ENCODE assay signal across 10 cellular contexts in the genomic region with DNA sequence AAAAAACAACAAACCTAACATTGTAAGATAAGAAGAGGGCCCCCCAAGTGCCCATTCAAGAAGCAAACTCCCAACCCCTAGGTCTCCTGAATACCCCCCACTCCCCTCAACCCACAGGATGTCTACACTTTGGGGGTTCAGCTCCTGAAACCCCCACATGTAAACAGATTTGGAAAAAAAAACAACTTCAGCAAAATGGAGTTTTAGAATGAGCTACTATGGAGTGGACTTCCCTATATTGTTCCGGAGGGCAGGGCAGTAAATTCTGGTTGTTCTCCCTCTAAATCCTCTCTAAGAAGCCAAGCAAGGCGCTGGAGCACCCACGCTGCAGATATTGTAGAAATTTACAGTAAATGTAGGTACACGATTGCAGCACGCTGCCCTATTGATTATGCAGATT. TPM values are rescaled to one million over a fixed set of nuclear protein-coding genes. Genes with fewer than 3 reads are reported as not detected.
DNase-seq lines count a peak whose midpoint lies in the region; ATAC-seq and TF ChIP-seq lines count a peak whose summit lies in the region.
"Had no signal": no experiment of that assay in that cellular context is flagged by ENCODE, and none has a peak within 500 bp of the region (broad histone marks: within the 10 kb centered on the region; RNA-seq: fewer than 3 reads in every experiment).

No MANE protein-coding gene starts in this region.

- no peak overlapping the region for H3K27ac Mint-ChIP-seq in CD4-positive, alpha-beta T cell
- H3K27ac Mint-ChIP-seq in T-cell (no peak overlapping the region), progenitor cell of endocrine pancreas (no peak overlapping the region)
- H3K27ac Mint-ChIP-seq in activated T-cell treated with anti-CD3 and anti-CD28 coated beads, Interleukin-2, amount 50 U/mL, for 72 hours = no peak overlapping the region
- no peak overlapping the region for H3K27ac Mint-ChIP-seq in activated T-cell treated with anti-CD3 and anti-CD28 coated beads, Interleukin-2, amount 50 U/mL, for 24 hours

- H3K9me3 Mint-ChIP-seq in CD4-positive, alpha-beta T cell = no peaks in the 10 kb centered on the region
- no peaks in the 10 kb centered on the region for H3K9me3 Mint-ChIP-seq in T-cell
- H3K9me3 Mint-ChIP-seq in progenitor cell of endocrine pancreas (ENCODE audit: low read depth) = no peaks in the 10 kb centered on the region
- H3K9me3 Mint-ChIP-seq in activated T-cell treated with anti-CD3 and anti-CD28 coated beads, Interleukin-2, amount 50 U/mL, for 72 hours = no peaks in the 10 kb centered on the region
- no peaks in the 10 kb centered on the region for H3K9me3 Mint-ChIP-seq in activated T-cell treated with anti-CD3 and anti-CD28 coated beads, Interleukin-2, amount 50 U/mL, for 24 hours
- H3K9me3 Mint-ChIP-seq: stimulated activated memory B cell treated with anti-CD40 and anti-IgM and Interleukin-4, amounts not matched to agents 10 μg/mL and 1 μg/mL and 100 μg/mL, for 72 hours had no signal

- POLR2A ChIA-PET in CD4-positive, alpha-beta T cell (lab: Charles Lee) = no interaction called here
- POLR2A ChIA-PET in T-cell (lab: Charles Lee) = interaction anchor here in 1 of 2 donors (0.6 kb wide), 1 partner anchor 49 kb away, joined by 6 read pairs; no protein-coding TSS in a partner anchor

- H3K4me3 Mint-ChIP-seq in CD4-positive, alpha-beta T cell = peak overlapping the region; percentile 38
- H3K4me3 Mint-ChIP-seq in T-cell (peak overlapping the region; percentile 18 to 92 (median 29)), progenitor cell of endocrine pancreas (ENCODE audit: low read depth) (peak overlapping the region; percentile 88)
- H3K4me3 Mint-ChIP-seq in activated T-cell treated with anti-CD3 and anti-CD28 coated beads, Interleukin-2, amount 50 U/mL, for 72 hours = no peak overlapping the region
- no peak overlapping the region for H3K4me3 Mint-ChIP-seq in activated T-cell treated with anti-CD3 and anti-CD28 coated beads, Interleukin-2, amount 50 U/mL, for 24 hours
- H3K4me3 Mint-ChIP-seq: stimulated activated memory B cell treated with anti-CD40 and anti-IgM and Interleukin-4, amounts not matched to agents 10 μg/mL and 1 μg/mL and 100 μg/mL, for 72 hours had no signal

- intact Hi-C loops in CD4-positive, alpha-beta T cell (cut with DNase I, micrococcal nuclease) = no loop called here

- no peak for TF ChIP-seq CTCF in CD4-positive, alpha-beta T cell (IDR thresholded peaks at IDR 0.05)
- no peak for TF ChIP-seq CTCF in fibroblast of villous mesenchyme (IDR thresholded peaks at IDR 0.05; ENCODE audit: insufficient read depth, low read depth, low read length)
- TF ChIP-seq CTCF in progenitor cell of endocrine pancreas (IDR thresholded peaks at IDR 0.05; ENCODE audit: unreplicated experiment) = no peak

- H3K4me3 ChIP-seq in fibroblast of villous mesenchyme (ENCODE audit: low read depth, low read length) = peak overlapping the region; percentile 66

- peaks cover 24% of the 10 kb centered on the region for H3K27me3 Mint-ChIP-seq in CD4-positive, alpha-beta T cell
- peaks cover 47 to 54% of the 10 kb centered on the region in 2 donors for H3K27me3 Mint-ChIP-seq in T-cell
- peaks cover 19% of the 10 kb centered on the region for H3K27me3 Mint-ChIP-seq in progenitor cell of endocrine pancreas
- peaks cover 55% of the 10 kb centered on the region for H3K27me3 Mint-ChIP-seq in activated T-cell treated with anti-CD3 and anti-CD28 coated beads, Interleukin-2, amount 50 U/mL, for 72 hours (ENCODE audit: low read depth)
- peaks cover 49% of the 10 kb centered on the region for H3K27me3 Mint-ChIP-seq in activated T-cell treated with anti-CD3 and anti-CD28 coated beads, Interleukin-2, amount 50 U/mL, for 24 hours

- H3K27me3 ChIP-seq in CD4-positive, alpha-beta T cell (ENCODE audit: control insufficient read depth, insufficient read depth, low read length) = peaks cover 71% of the 10 kb centered on the region

- peaks cover 31% of the 10 kb centered on the region for H3K4me1 Mint-ChIP-seq in CD4-positive, alpha-beta T cell (ENCODE audit: low read depth)
- H3K4me1 Mint-ChIP-seq in T-cell = peaks cover 12 to 35% (median 26%) of the 10 kb centered on the region in 3 donors
- peaks cover 41% of the 10 kb centered on the region for H3K4me1 Mint-ChIP-seq in progenitor cell of endocrine pancreas (ENCODE audit: low read depth)
- peaks cover 8% of the 10 kb centered on the region for H3K4me1 Mint-ChIP-seq in activated T-cell treated with anti-CD3 and anti-CD28 coated beads, Interleukin-2, amount 50 U/mL, for 72 hours (ENCODE audit: low read depth)
- peaks cover 6% of the 10 kb centered on the region for H3K4me1 Mint-ChIP-seq in activated T-cell treated with anti-CD3 and anti-CD28 coated beads, Interleukin-2, amount 50 U/mL, for 24 hours (ENCODE audit: low read depth)

- ATAC-seq in CD4-positive, alpha-beta T cell (ENCODE audit: poor library complexity) = no peak
- no peak for ATAC-seq in T-cell (replicated peaks in 1 of 4)
- no peak for ATAC-seq in activated T-cell treated with anti-CD3 and anti-CD28 coated beads, Interleukin-2, amount 50 U/mL, for 72 hours (replicated peaks in 1 of 2)
- ATAC-seq: stimulated activated memory B cell treated with anti-CD40 and anti-IgM and Interleukin-4, amounts not matched to agents 10 μg/mL and 1 μg/mL and 100 μg/mL, for 72 hours had no signal

- DNase-seq in CD4-positive, alpha-beta T cell = no peak
- DNase-seq in T-cell (no peak), fibroblast of villous mesenchyme (ENCODE audit: low read depth) (no peak), progenitor cell of endocrine pancreas (ENCODE audit: low spot score, unreplicated experiment) (no peak), NCI-H2171 treated with DMSO at 0.1 percent for 48 hours (lab: John Stamatoyannopoulos, UW) (no peak)
- no peak for DNase-seq in activated T-cell treated with anti-CD3 and anti-CD28 coated beads, Interleukin-2, amount 50 U/mL, for 72 hours
- DNase-seq in activated CD4-positive, alpha-beta T cell treated with anti-CD3 and anti-CD28 coated beads, Interleukin-2, amount 50 U/mL, for 1 hour = no peak
- no peak for DNase-seq in activated T-cell treated with anti-CD3 and anti-CD28 coated beads, Interleukin-2, amount 50 U/mL, for 24 hours
- DNase-seq: activated gamma-delta T cell treated with Interleukin-2 at 50 U/mL for 16 hours had no signal

- CTCF ChIA-PET in CD4-positive, alpha-beta T cell (lab: Charles Lee) = no interaction called here
- CTCF ChIA-PET in T-cell (lab: Charles Lee) = interaction anchor here in 1 of 2 donors (0.5 kb wide), 1 partner anchor 15 kb away, joined by 5 read pairs; no protein-coding TSS in a partner anchor

- no peaks in the 10 kb centered on the region for H3K9me3 ChIP-seq in CD4-positive, alpha-beta T cell (ENCODE audit: control insufficient read depth, low read length)

- H3K36me3 Mint-ChIP-seq in CD4-positive, alpha-beta T cell (ENCODE audit: low read depth) = peaks cover 3% of the 10 kb centered on the region
- H3K36me3 Mint-ChIP-seq in T-cell (no peaks in the 10 kb centered on the region), progenitor cell of endocrine pancreas (ENCODE audit: insufficient read depth) (no peaks in the 10 kb centered on the region)
- H3K36me3 Mint-ChIP-seq in activated T-cell treated with anti-CD3 and anti-CD28 coated beads, Interleukin-2, amount 50 U/mL, for 72 hours (ENCODE audit: insufficient read depth in 2 of 2) = peaks cover 4 to 6% of the 10 kb centered on the region in 2 donors
- H3K36me3 Mint-ChIP-seq in activated T-cell treated with anti-CD3 and anti-CD28 coated beads, Interleukin-2, amount 50 U/mL, for 24 hours (ENCODE audit: low read depth) = no peaks in the 10 kb centered on the region

- H3K27ac ChIP-seq in CD4-positive, alpha-beta T cell (ENCODE audit: low read depth, low read length) = no peak overlapping the region

RNA-seq across cellular contexts. Expression of a gene that starts 8.5 kb away (rescaled TPM):
- under 1 TPM; 0.63 to 0.64 TPM for total RNA-seq in CD4-positive, alpha-beta T cell
- total RNA-seq in T-cell (1 to 10 TPM in 3 of 5 donors, under 1 TPM in 2; 0.35 to 2.1 (median 1.0) TPM), fibroblast of villous mesenchyme (3.9 and 6.8 TPM in 2 replicates), progenitor cell of endocrine pancreas (48.9 and 54.0 TPM in 2 replicates)
- total RNA-seq in activated T-cell treated with anti-CD3 and anti-CD28 coated beads, Interleukin-2, amount 50 U/mL, for 72 hours = 1 to 10 TPM in 1 of 2 donors, under 1 TPM in 1; 0.35 to 1.0 TPM

Comparison
In these comparisons a context has a peak if more than half of its experiments do, and no peak if none do; other contexts are left out.
1. H3K4me3 Mint-ChIP-seq: peak in CD4-positive, alpha-beta T cell (single experiment), T-cell (3 of 3) and progenitor cell of endocrine pancreas (single experiment); none in activated T-cell treated with anti-CD3 and anti-CD28 coated beads, Interleukin-2, amount 50 U/mL, for 72 hours (0 of 2) and activated T-cell treated with anti-CD3 and anti-CD28 coated beads, Interleukin-2, amount 50 U/mL, for 24 hours (single experiment).